ENCODE assay signal across 1 cellular context in the genomic region with DNA sequence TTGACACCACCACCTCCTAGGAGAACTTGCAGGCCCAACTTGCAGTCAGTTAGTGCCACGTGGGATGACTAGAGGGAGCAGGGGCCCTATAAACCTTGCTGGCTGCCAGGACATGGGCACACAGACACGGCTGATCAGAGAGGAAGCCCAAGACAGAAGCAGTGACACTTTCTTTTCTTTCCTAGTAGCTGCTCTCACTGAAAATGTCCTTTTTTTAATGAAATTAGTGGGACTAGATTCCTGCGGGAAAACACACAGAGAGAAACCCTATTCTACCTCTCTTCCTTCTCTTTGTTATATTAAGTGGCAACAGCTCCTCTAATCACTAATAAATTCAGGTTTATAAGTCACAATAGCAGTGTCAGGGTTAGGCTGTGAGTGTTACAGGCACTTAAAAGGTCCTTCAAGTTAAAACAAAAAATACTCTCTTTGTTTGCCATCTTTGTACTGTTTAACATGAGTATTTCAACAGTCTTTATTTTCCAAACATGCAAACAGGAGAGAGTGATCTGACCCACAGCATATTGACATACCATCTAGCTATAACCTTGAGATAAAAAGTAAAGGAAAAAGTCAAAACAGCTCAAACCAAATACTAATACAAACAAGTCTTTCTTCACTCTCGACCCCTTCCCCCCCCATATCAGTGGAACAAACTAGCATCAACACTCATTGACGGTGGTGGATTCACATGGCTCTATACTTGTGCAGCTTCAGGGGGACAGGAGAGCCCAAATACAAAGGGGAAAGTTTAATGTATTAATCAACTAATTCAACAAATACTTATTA.
TF ChIP-seq lines count a peak whose summit lies in the region.

No MANE protein-coding gene starts in this region.

TF ChIP-seq in HepG2, 621 proteins besides CTCF, POLR2A, EP300 and RAD21 (continued from another document and continues in another):
- TF ChIP-seq, protein P1, sequence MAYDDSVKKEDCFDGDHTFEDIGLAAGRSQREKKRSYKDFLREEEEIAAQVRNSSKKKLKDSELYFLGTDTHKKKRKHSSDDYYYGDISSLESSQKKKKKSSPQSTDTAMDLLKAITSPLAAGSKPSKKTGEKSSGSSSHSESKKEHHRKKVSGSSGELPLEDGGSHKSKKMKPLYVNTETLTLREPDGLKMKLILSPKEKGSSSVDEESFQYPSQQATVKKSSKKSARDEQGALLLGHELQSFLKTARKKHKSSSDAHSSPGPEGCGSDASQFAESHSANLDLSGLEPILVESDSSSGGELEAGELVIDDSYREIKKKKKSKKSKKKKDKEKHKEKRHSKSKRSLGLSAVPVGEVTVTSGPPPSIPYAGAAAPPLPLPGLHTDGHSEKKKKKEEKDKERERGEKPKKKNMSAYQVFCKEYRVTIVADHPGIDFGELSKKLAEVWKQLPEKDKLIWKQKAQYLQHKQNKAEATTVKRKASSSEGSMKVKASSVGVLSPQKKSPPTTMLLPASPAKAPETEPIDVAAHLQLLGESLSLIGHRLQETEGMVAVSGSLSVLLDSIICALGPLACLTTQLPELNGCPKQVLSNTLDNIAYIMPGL (CRISPR knock-in tag; IDR thresholded peaks at IDR 0.05; ENCODE audit: borderline replicate concordance in 1 of 2, low read depth in 1 of 2): peak in 1 of 2 experiments; percentile 16; a peak in 1 of 4 replicates
- TF ChIP-seq SMC3 (IDR thresholded peaks at IDR 0.05; ENCODE audit: low read length): peak; percentile 36; the same call in 1 of the 2 replicates
- TF ChIP-seq PRDM10 (CRISPR knock-in tag; IDR thresholded peaks at IDR 0.05; ENCODE audit: low read depth): peak; percentile 87
- 0 out of 2 replicates have a peak, but pooled peaks have one; percentile 32 for TF ChIP-seq ZNF83 (CRISPR knock-in tag; IDR thresholded peaks at IDR 0.05; ENCODE audit: borderline replicate concordance)
- peak; percentile 71 for TF ChIP-seq ZEB1 (IDR thresholded peaks at IDR 0.05; ENCODE audit: insufficient replicate concordance, low read depth)
- 0 out of 2 replicates have a peak, but pooled peaks have one; percentile 27 for TF ChIP-seq ZNF329 (CRISPR knock-in tag; IDR thresholded peaks at IDR 0.05; ENCODE audit: low read depth)
- TF ChIP-seq POLR2G (IDR thresholded peaks at IDR 0.05; ENCODE audit: low read depth, low read length): peak; percentile 76
- peak; percentile 35; the same call in 1 of the 2 replicates for TF ChIP-seq STAT5B (CRISPR knock-in tag; IDR thresholded peaks at IDR 0.05)
- 0 out of 2 replicates have a peak, but pooled peaks have one; percentile 66 for TF ChIP-seq ZNF34 (CRISPR knock-in tag; IDR thresholded peaks at IDR 0.05; ENCODE audit: borderline replicate concordance)
- TF ChIP-seq PRPF4 (IDR thresholded peaks at IDR 0.05; ENCODE audit: low read depth, low read length, poor library complexity, severe bottlenecking): peak; percentile 18
- TF ChIP-seq ZNF747 (CRISPR knock-in tag; IDR thresholded peaks at IDR 0.05; ENCODE audit: borderline replicate concordance): peak; percentile 70; the same call in 1 of the 2 replicates
- TF ChIP-seq, protein P2, sequence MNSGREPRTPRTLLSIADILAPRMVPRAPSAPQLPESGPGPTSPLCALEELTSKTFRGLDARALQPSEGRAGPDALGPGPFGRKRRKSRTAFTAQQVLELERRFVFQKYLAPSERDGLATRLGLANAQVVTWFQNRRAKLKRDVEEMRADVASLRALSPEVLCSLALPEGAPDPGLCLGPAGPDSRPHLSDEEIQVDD (CRISPR knock-in tag; IDR thresholded peaks at IDR 0.05; ENCODE audit: borderline replicate concordance): no peak
- peak; percentile 100 for TF ChIP-seq NFIC (IDR thresholded peaks at IDR 0.05; ENCODE audit: low read length)
- TF ChIP-seq AHDC1 (CRISPR knock-in tag; IDR thresholded peaks at IDR 0.05; ENCODE audit: borderline replicate concordance): peak; percentile 92; the same call in 1 of the 2 replicates
- peak; percentile 72; the same call in 1 of the 2 replicates for TF ChIP-seq JUNB (CRISPR knock-in tag; IDR thresholded peaks at IDR 0.05; ENCODE audit: borderline replicate concordance)
- TF ChIP-seq, protein P3, sequence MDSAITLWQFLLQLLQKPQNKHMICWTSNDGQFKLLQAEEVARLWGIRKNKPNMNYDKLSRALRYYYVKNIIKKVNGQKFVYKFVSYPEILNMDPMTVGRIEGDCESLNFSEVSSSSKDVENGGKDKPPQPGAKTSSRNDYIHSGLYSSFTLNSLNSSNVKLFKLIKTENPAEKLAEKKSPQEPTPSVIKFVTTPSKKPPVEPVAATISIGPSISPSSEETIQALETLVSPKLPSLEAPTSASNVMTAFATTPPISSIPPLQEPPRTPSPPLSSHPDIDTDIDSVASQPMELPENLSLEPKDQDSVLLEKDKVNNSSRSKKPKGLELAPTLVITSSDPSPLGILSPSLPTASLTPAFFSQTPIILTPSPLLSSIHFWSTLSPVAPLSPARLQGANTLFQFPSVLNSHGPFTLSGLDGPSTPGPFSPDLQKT (CRISPR knock-in tag; IDR thresholded peaks at IDR 0.05; ENCODE audit: borderline replicate concordance): no peak
- peak; percentile 44 for TF ChIP-seq GATAD1 (CRISPR knock-in tag; IDR thresholded peaks at IDR 0.05)
- TF ChIP-seq ZFX (CRISPR knock-in tag; IDR thresholded peaks at IDR 0.05; ENCODE audit: low read depth): peak; percentile 72
- TF ChIP-seq NAIF1 (CRISPR knock-in tag; IDR thresholded peaks at IDR 0.05; ENCODE audit: borderline replicate concordance): peak; percentile 43; the same call in 1 of the 2 replicates
- peak; percentile 73; the same call in 1 of the 2 replicates for TF ChIP-seq ZNF510 (CRISPR knock-in tag; IDR thresholded peaks at IDR 0.05; ENCODE audit: low read depth)
- TF ChIP-seq ZNF772 (CRISPR knock-in tag; IDR thresholded peaks at IDR 0.05): 0 out of 2 replicates have a peak, but pooled peaks have one; percentile 67
- TF ChIP-seq TARDBP (CRISPR knock-in tag; IDR thresholded peaks at IDR 0.05): peak; percentile 52; the same call in 1 of the 2 replicates
- TF ChIP-seq ZNF446 (CRISPR knock-in tag; IDR thresholded peaks at IDR 0.05): no peak
- TF ChIP-seq YEATS2 (CRISPR knock-in tag; IDR thresholded peaks at IDR 0.05; ENCODE audit: borderline replicate concordance): no peak
- TF ChIP-seq ARHGAP35 (CRISPR knock-in tag; IDR thresholded peaks at IDR 0.05; ENCODE audit: borderline replicate concordance): no peak
- peak; percentile 50; the same call in 1 of the 2 replicates for TF ChIP-seq ZNF556 (CRISPR knock-in tag; IDR thresholded peaks at IDR 0.05; ENCODE audit: borderline replicate concordance)
- TF ChIP-seq MIER2 (CRISPR knock-in tag; IDR thresholded peaks at IDR 0.05): no peak
- peak; percentile 93 for TF ChIP-seq SIX1 (CRISPR knock-in tag; IDR thresholded peaks at IDR 0.05; ENCODE audit: borderline replicate concordance)
- no peak for TF ChIP-seq ZNF234 (CRISPR knock-in tag; conservative IDR thresholded peaks at IDR 0.05)
- TF ChIP-seq ZNF749 (CRISPR knock-in tag; IDR thresholded peaks at IDR 0.05; ENCODE audit: borderline replicate concordance): 0 out of 2 replicates have a peak, but pooled peaks have one; percentile 21
- TF ChIP-seq NR2F1 (CRISPR knock-in tag; IDR thresholded peaks at IDR 0.05): peak; percentile 63 to 77
- TF ChIP-seq, protein P4, sequence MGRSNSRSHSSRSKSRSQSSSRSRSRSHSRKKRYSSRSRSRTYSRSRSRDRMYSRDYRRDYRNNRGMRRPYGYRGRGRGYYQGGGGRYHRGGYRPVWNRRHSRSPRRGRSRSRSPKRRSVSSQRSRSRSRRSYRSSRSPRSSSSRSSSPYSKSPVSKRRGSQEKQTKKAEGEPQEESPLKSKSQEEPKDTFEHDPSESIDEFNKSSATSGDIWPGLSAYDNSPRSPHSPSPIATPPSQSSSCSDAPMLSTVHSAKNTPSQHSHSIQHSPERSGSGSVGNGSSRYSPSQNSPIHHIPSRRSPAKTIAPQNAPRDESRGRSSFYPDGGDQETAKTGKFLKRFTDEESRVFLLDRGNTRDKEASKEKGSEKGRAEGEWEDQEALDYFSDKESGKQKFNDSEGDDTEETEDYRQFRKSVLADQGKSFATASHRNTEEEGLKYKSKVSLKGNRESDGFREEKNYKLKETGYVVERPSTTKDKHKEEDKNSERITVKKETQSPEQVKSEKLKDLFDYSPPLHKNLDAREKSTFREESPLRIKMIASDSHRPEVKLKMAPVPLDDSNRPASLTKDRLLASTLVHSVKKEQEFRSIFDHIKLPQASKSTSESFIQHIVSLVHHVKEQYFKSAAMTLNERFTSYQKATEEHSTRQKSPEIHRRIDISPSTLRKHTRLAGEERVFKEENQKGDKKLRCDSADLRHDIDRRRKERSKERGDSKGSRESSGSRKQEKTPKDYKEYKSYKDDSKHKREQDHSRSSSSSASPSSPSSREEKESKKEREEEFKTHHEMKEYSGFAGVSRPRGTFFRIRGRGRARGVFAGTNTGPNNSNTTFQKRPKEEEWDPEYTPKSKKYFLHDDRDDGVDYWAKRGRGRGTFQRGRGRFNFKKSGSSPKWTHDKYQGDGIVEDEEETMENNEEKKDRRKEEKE (IDR thresholded peaks at IDR 0.05): no peak
- peak; percentile 68 for TF ChIP-seq POLR2AphosphoS5 (IDR thresholded peaks at IDR 0.05; ENCODE audit: low read depth, low read length)
- TF ChIP-seq CREB1 (IDR thresholded peaks at IDR 0.05): no peak
- TF ChIP-seq CREB1 (CRISPR knock-in tag; IDR thresholded peaks at IDR 0.05): peak; percentile 85
- TF ChIP-seq YEATS4 (CRISPR knock-in tag; IDR thresholded peaks at IDR 0.05; ENCODE audit: borderline replicate concordance): no peak
- TF ChIP-seq ETV5 (CRISPR knock-in tag; IDR thresholded peaks at IDR 0.05; ENCODE audit: borderline replicate concordance): peak; percentile 78; the same call in 1 of the 2 replicates
- TF ChIP-seq NCOA2 (CRISPR knock-in tag; IDR thresholded peaks at IDR 0.05): peak; percentile 100
- TF ChIP-seq MBD4 (IDR thresholded peaks at IDR 0.05; ENCODE audit: borderline replicate concordance, low read length): peak; percentile 98
- peak; percentile 99 for TF ChIP-seq FOXJ3 (CRISPR knock-in tag; IDR thresholded peaks at IDR 0.05; ENCODE audit: borderline replicate concordance)
- 0 out of 2 replicates have a peak, but pooled peaks have one; percentile 41 for TF ChIP-seq FLYWCH1 (CRISPR knock-in tag; IDR thresholded peaks at IDR 0.05)
- peak; percentile 74 for TF ChIP-seq FOSL2 (CRISPR knock-in tag; IDR thresholded peaks at IDR 0.05)
- TF ChIP-seq HMG20B (CRISPR knock-in tag; conservative IDR thresholded peaks at IDR 0.05): peak; percentile 69
- peak; percentile 83; the same call in 1 of the 2 replicates for TF ChIP-seq ZFP1 (CRISPR knock-in tag; IDR thresholded peaks at IDR 0.05)
- peak; percentile 47 for TF ChIP-seq RBM22 (optimal IDR thresholded peaks at IDR 0.05; ENCODE audit: low read length)
- no peak for TF ChIP-seq ETV6 (CRISPR knock-in tag; conservative IDR thresholded peaks at IDR 0.05)
- TF ChIP-seq ASH2L (IDR thresholded peaks at IDR 0.05; ENCODE audit: insufficient read length, low read depth, low read length): peak; percentile 77
- peak; percentile 90; the same call in 1 of the 2 replicates for TF ChIP-seq MIER3 (CRISPR knock-in tag; IDR thresholded peaks at IDR 0.05; ENCODE audit: borderline replicate concordance)
